Comparison of ENCODE assay signal across 20 cellular contexts in genomic region chr6:34062815-34063214, GRCh38.
DNase-seq lines count a peak whose midpoint lies in the region; ATAC-seq, FAIRE-seq and TF ChIP-seq lines count a peak whose summit lies in the region.
"Had no signal": no experiment of that assay in that cellular context is flagged by ENCODE, and none has a peak within 500 bp of the region (broad histone marks: within the 10 kb centered on the region; RNA-seq: fewer than 3 reads in every experiment).

No MANE protein-coding gene starts in this region.

- DNase-seq in activated naive CD4-positive, alpha-beta T cell treated with anti-CD3 and anti-CD28 coated beads for 36 hours, result no peak
- DNase-seq in Panc1 (ENCODE audit: low read depth, low spot score), result no peak
- no peak for DNase-seq in fibroblast of pulmonary artery (ENCODE audit: low read depth)
- DNase-seq in CD4-positive, alpha-beta memory T cell, result no peak
- no peak for DNase-seq in GM12891 (ENCODE audit: insufficient read length, low spot score)
- no peak for DNase-seq in C1 segment of cervical spinal cord (lab: John Stamatoyannopoulos, UW)
- DNase-seq in LoVo (ENCODE audit: low spot score), result no peak
- DNase-seq: CD8-positive, alpha-beta memory T cell; cortex of kidney; erythroblast; hypothalamus; left cardiac atrium; NCI-H146; spleen; stimulated activated naive CD4-positive, alpha-beta T cell treated with Interleukin-2 at 50 U/mL for 16 hours; upper lobe of right lung had no signal

- no peaks in the 10 kb centered on the region for H3K36me3 ChIP-seq in Panc1 (ENCODE audit: control insufficient read depth, insufficient read depth, low read length)
- H3K36me3 ChIP-seq in CD4-positive, alpha-beta memory T cell (ENCODE audit: insufficient read depth, low read length), result no peaks in the 10 kb centered on the region
- H3K36me3 ChIP-seq: spleen, upper lobe of right lung had no signal

- CTCF ChIA-PET in activated naive CD4-positive, alpha-beta T cell treated with anti-CD3 and anti-CD28 coated beads for 36 hours (lab: Charles Lee), result interaction anchor here (1.7 kb wide), 1 partner anchor 9 kb away, joined by 8 read pairs; no protein-coding TSS in a partner anchor
- CTCF ChIA-PET in Panc1 (lab: Charles Lee), result no interaction called here
- CTCF ChIA-PET in CD4-positive, alpha-beta memory T cell (lab: Charles Lee; ENCODE audit: partially characterized antibody), result no interaction called here

- no peak for TF ChIP-seq POLR2A in GM12891 (IDR thresholded peaks at IDR 0.05; ENCODE audit: low read depth, low read length)

- in situ Hi-C loops in Panc1 (cut with HindIII; ENCODE audit: low pct_unique_long_range_greater_than_20kb, low sequenced_read_pairs), result no loop called here

- H3K27me3 ChIP-seq in Panc1 (ENCODE audit: control insufficient read depth, insufficient read depth, low read length), result peaks cover 5% of the 10 kb centered on the region
- H3K27me3 ChIP-seq in CD4-positive, alpha-beta memory T cell (ENCODE audit: insufficient read depth, low read length), result no peaks in the 10 kb centered on the region

- FAIRE-seq in GM12891 (lab: Jason Lieb, UNC), result no peak
- FAIRE-seq: A549, G401.6, GM18507 had no signal

- H3K27me3 Mint-ChIP-seq in activated naive CD4-positive, alpha-beta T cell treated with anti-CD3 and anti-CD28 coated beads, Interleukin-2, amount 50 U/mL, for 24 hours, result no peaks in the 10 kb centered on the region
- H3K27me3 Mint-ChIP-seq in activated naive CD4-positive, alpha-beta T cell treated with anti-CD3 and anti-CD28 coated beads for 36 hours (ENCODE audit: low read depth), result no peaks in the 10 kb centered on the region
- H3K27me3 Mint-ChIP-seq in CD4-positive, alpha-beta memory T cell, result peaks cover 11 to 13% of the 10 kb centered on the region in 2 donors

- no peaks in the 10 kb centered on the region for H3K4me1 Mint-ChIP-seq in activated naive CD4-positive, alpha-beta T cell treated with anti-CD3 and anti-CD28 coated beads, Interleukin-2, amount 50 U/mL, for 24 hours
- no peaks in the 10 kb centered on the region for H3K4me1 Mint-ChIP-seq in activated naive CD4-positive, alpha-beta T cell treated with anti-CD3 and anti-CD28 coated beads for 36 hours (ENCODE audit: low read depth)
- no peaks in the 10 kb centered on the region for H3K4me1 Mint-ChIP-seq in CD4-positive, alpha-beta memory T cell
- H3K4me1 Mint-ChIP-seq: CD8-positive, alpha-beta memory T cell had no signal

- H3K4me3 Mint-ChIP-seq in activated naive CD4-positive, alpha-beta T cell treated with anti-CD3 and anti-CD28 coated beads, Interleukin-2, amount 50 U/mL, for 24 hours, result no peak overlapping the region
- H3K4me3 Mint-ChIP-seq in activated naive CD4-positive, alpha-beta T cell treated with anti-CD3 and anti-CD28 coated beads for 36 hours, result no peak overlapping the region
- no peak overlapping the region for H3K4me3 Mint-ChIP-seq in CD4-positive, alpha-beta memory T cell
- H3K4me3 Mint-ChIP-seq: CD8-positive, alpha-beta memory T cell had no signal

- intact Hi-C loops in activated naive CD4-positive, alpha-beta T cell treated with anti-CD3 and anti-CD28 coated beads for 36 hours (cut with micrococcal nuclease), result no loop called here
- intact Hi-C loops in Panc1 (cut with micrococcal nuclease; ENCODE audit: unreplicated experiment), result no loop called here
- intact Hi-C loops in CD4-positive, alpha-beta memory T cell (cut with micrococcal nuclease), result no loop called here

- TF ChIP-seq CTCF in Panc1 (IDR thresholded peaks at IDR 0.05) (peak; percentile 49; the same call in 1 of the 2 replicates), fibroblast of pulmonary artery (IDR thresholded peaks at IDR 0.05; ENCODE audit: low read length, missing control alignments) (peak; percentile 20)

- H3K36me3 Mint-ChIP-seq in activated naive CD4-positive, alpha-beta T cell treated with anti-CD3 and anti-CD28 coated beads, Interleukin-2, amount 50 U/mL, for 24 hours, result no peaks in the 10 kb centered on the region
- H3K36me3 Mint-ChIP-seq in activated naive CD4-positive, alpha-beta T cell treated with anti-CD3 and anti-CD28 coated beads for 36 hours (ENCODE audit: low read depth), result no peaks in the 10 kb centered on the region
- no peaks in the 10 kb centered on the region for H3K36me3 Mint-ChIP-seq in CD4-positive, alpha-beta memory T cell
- H3K36me3 Mint-ChIP-seq: CD8-positive, alpha-beta memory T cell had no signal

- 0 out of 2 replicates have a peak, but pooled peaks cover 2% of the 10 kb centered on the region for H3K4me1 ChIP-seq in Panc1 (ENCODE audit: control insufficient read depth, insufficient read depth, low read length)
- no peaks in the 10 kb centered on the region for H3K4me1 ChIP-seq in CD4-positive, alpha-beta memory T cell (ENCODE audit: insufficient read depth, low read length)
- H3K4me1 ChIP-seq: A549, spleen had no signal

- H3K4me3 ChIP-seq in Panc1 (ENCODE audit: low read depth in 2 of 2, low read length in 2 of 2), result no peak overlapping the region
- H3K4me3 ChIP-seq in fibroblast of pulmonary artery (replicated peaks; ENCODE audit: low read depth, low read length), result no peak overlapping the region
- H3K4me3 ChIP-seq in CD4-positive, alpha-beta memory T cell (ENCODE audit: low read length in 2 of 2), result no peak overlapping the region
- H3K4me3 ChIP-seq: A549, spleen, upper lobe of right lung had no signal

- H3K27ac ChIP-seq in Panc1 (ENCODE audit: low read length), result no peak overlapping the region
- H3K27ac ChIP-seq in CD4-positive, alpha-beta memory T cell (ENCODE audit: low read depth, low read length), result no peak overlapping the region
- H3K27ac ChIP-seq: A549, spleen, upper lobe of right lung had no signal

- no peaks in the 10 kb centered on the region for H3K9me3 Mint-ChIP-seq in activated naive CD4-positive, alpha-beta T cell treated with anti-CD3 and anti-CD28 coated beads, Interleukin-2, amount 50 U/mL, for 24 hours
- no peaks in the 10 kb centered on the region for H3K9me3 Mint-ChIP-seq in activated naive CD4-positive, alpha-beta T cell treated with anti-CD3 and anti-CD28 coated beads for 36 hours
- peaks cover 0 to 4% (median 0%) of the 10 kb centered on the region in 8 donors for H3K9me3 Mint-ChIP-seq in CD4-positive, alpha-beta memory T cell
- H3K9me3 Mint-ChIP-seq: CD8-positive, alpha-beta memory T cell had no signal

- H3K9me3 ChIP-seq in Panc1 (ENCODE audit: control insufficient read depth, insufficient read depth, low read depth, low read length), result no peaks in the 10 kb centered on the region
- H3K9me3 ChIP-seq in CD4-positive, alpha-beta memory T cell (ENCODE audit: control insufficient read depth in 1 of 2, low read length in 2 of 2), result no peaks in the 10 kb centered on the region
- H3K9me3 ChIP-seq: A549, spleen, upper lobe of right lung had no signal

- ATAC-seq in Panc1, result no peak
- ATAC-seq: A549, left cardiac atrium, upper lobe of right lung had no signal

- POLR2A ChIA-PET in Panc1 (lab: Charles Lee), result no interaction called here
- POLR2A ChIA-PET in CD4-positive, alpha-beta memory T cell (lab: Charles Lee; ENCODE audit: partially characterized antibody), result no interaction called here

- peak overlapping the region; percentile 5 for H3K27ac Mint-ChIP-seq in activated naive CD4-positive, alpha-beta T cell treated with anti-CD3 and anti-CD28 coated beads, Interleukin-2, amount 50 U/mL, for 24 hours
- no peak overlapping the region for H3K27ac Mint-ChIP-seq in activated naive CD4-positive, alpha-beta T cell treated with anti-CD3 and anti-CD28 coated beads for 36 hours
- no peak overlapping the region for H3K27ac Mint-ChIP-seq in CD4-positive, alpha-beta memory T cell
- H3K27ac Mint-ChIP-seq: CD8-positive, alpha-beta memory T cell had no signal

- BruUV-seq in Panc1 (replicated peaks; lab: Mats Ljungman, UMichigan), result no TSS peak

TF ChIP-seq in GM12891, 5 proteins besides CTCF, POLR2A, EP300 and RAD21:
- TF ChIP-seq POLR2AphosphoS5 (IDR thresholded peaks at IDR 0.05; ENCODE audit: low read depth, low read length), result no peak
- no peak for TF ChIP-seq TAF1 (IDR thresholded peaks at IDR 0.05; ENCODE audit: low read depth, low read length)
- TF ChIP-seq PAX5 (IDR thresholded peaks at IDR 0.05; ENCODE audit: insufficient read depth, low read length, severe bottlenecking), result no peak
- TF ChIP-seq POU2F2 (IDR thresholded peaks at IDR 0.05; ENCODE audit: low read depth, low read length), result no peak
TF ChIP-seq in GM12891: peak in this region for 0.
